1 cellular context compared by ENCODE assay signal in the genomic region with DNA sequence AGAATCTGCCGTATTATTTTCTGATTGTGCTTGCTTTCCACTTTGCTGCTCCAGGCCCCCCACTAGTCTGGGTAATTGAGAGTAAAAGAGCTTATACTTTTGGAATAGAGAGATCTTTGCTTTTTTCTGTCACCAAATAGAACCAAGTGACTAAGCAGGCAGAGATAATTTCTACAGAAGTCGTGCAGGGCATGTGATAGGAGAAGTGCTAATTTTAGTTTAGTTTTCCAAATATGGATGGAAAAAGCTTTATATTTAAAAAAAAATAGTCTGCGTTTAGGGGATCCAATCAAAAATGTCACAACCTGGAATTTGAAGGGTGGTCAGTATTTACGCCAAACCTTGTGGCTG.
TF ChIP-seq lines count a peak whose summit lies in the region.

No MANE protein-coding gene starts in this region.

TF ChIP-seq in H1, 55 proteins besides CTCF, POLR2A, EP300 and RAD21 (continued from another document):
- TF ChIP-seq, protein P1, sequence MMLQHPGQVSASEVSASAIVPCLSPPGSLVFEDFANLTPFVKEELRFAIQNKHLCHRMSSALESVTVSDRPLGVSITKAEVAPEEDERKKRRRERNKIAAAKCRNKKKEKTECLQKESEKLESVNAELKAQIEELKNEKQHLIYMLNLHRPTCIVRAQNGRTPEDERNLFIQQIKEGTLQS (IDR thresholded peaks at IDR 0.05; ENCODE audit: insufficient read depth, low read depth, low read length): no peak
- TF ChIP-seq KDM4A (IDR thresholded peaks at IDR 0.05; ENCODE audit: low read depth, low read length, severe bottlenecking) (no peak), SAP30 (IDR thresholded peaks at IDR 0.05; ENCODE audit: insufficient read depth, insufficient replicate concordance, low read length) (no peak), ATF2 (IDR thresholded peaks at IDR 0.05; ENCODE audit: low read length) (no peak)
